ENCODE assay signal across 8 cellular contexts in the genomic region with DNA sequence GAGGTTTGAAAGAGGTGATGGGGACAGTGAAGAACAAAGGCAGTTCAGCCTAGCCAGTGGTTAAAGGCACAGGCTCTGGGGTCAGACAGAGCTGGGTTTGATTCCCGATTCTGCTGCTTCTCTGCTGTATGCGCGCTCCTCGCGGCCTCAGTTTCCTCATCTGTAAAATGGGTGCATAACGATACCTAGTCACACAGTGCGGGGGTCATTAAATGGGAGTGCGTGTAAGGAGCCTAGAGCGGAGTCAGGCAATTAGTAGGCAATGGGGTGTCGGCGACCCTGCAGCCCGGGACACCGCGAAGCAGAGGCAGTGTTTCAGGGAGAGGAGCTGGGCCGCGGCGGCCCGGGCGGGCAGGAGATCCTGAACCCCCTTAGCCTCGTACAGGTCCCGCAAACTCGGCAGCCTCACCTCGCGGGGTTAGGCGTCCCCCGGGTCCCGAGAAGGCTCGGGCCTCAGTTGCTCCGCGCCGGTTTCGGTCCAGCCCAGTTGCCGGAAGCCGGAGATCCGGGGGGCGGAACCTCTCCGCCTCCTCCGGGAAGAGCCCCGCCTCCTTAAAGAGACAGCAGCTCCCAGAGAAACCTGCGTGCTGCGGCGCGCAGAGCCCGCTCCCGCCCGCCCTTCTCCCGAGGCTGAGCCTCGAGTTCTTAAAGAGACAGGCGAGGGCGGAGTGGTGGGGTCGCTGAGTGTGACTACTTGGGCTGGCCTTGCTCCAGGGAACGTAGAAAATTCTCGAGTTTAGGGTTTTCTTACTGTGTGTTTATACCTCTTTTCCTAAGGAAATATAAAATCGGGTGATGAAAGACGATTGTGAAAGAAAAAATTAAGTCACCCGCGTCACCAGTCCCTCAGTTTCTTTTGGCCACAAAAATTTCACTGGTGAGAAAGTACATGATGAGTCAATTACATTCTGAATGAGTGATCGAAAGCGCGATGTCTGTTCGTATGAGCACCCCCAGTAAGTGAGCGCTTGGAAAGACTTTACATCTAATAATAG. TPM values are rescaled to one million over a fixed set of nuclear protein-coding genes. Genes with fewer than 3 reads are reported as not detected.
DNase-seq lines count a peak whose midpoint lies in the region; TF ChIP-seq lines count a peak whose summit lies in the region.

A gene (minus strand): TSS at position 494 of the 995 bp plus-strand sequence. CDS start 860 bp downstream, outside the sequence.

- H3K36me3 Mint-ChIP-seq in neural crest cell (ENCODE audit: low read depth) = no peaks in the 10 kb centered on the region

- no peaks in the 10 kb centered on the region for H3K9me3 ChIP-seq in SJCRH30 (replicated peaks)
- H3K9me3 ChIP-seq in stomach = no peaks in the 10 kb centered on the region

- peaks cover 3% of the 10 kb centered on the region for H3K27me3 ChIP-seq in H7 (ENCODE audit: control insufficient read depth, insufficient read depth, low read length)
- H3K27me3 ChIP-seq in SJCRH30 = no peaks in the 10 kb centered on the region; the same call in 1 of the 2 replicates
- no peaks in the 10 kb centered on the region for H3K27me3 ChIP-seq in stomach

- H3K4me3 Mint-ChIP-seq in neural crest cell = peak within 1 kb of the TSS; percentile 95

- peak; percentile 95 for DNase-seq in G401 (ENCODE audit: low spot score)
- DNase-seq in H7 = peak; percentile 95
- peak; percentile 91 for DNase-seq in M059J (ENCODE audit: low read depth)
- peak; percentile 89 to 90 for DNase-seq in SJCRH30
- DNase-seq in activated gamma-delta T cell treated with anti-CD3 and anti-CD28 coated beads, Interleukin-2, amount 50 U/mL, for 16 hours (ENCODE audit: low read depth) = peak; percentile 73
- DNase-seq in foreskin fibroblast = peak; percentile 94 to 98
- DNase-seq in neural crest cell (ENCODE audit: low read depth, low spot score) = peak; percentile 70
- peak; percentile 92 for DNase-seq in stomach

- H3K9me3 Mint-ChIP-seq in neural crest cell = no peaks in the 10 kb centered on the region

- H3K4me1 Mint-ChIP-seq in neural crest cell = peaks cover 23% of the 10 kb centered on the region

- 1 to 4% (median 3%) methylated on average over 26 to 62 of the region's 62 CpGs for WGBS in stomach, 5 donors

- no peak for TF ChIP-seq POLR2A in stomach (IDR thresholded peaks at IDR 0.05)

- peaks cover 4% of the 10 kb centered on the region; the same call in 1 of the 2 replicates for H3K4me1 ChIP-seq in SJCRH30
- peaks cover 10 to 36% (median 18%) of the 10 kb centered on the region in 4 donors for H3K4me1 ChIP-seq in stomach

- H3K27ac Mint-ChIP-seq in neural crest cell (ENCODE audit: unreplicated experiment) = peak within 1 kb of the TSS; percentile 91

- no peaks in the 10 kb centered on the region for H3K27me3 Mint-ChIP-seq in neural crest cell (ENCODE audit: low read depth)

- intact Hi-C loops in stomach (cut with DNase I; ENCODE audit: low total_unique reads) = loop anchor here (5.0 kb wide), 1 partner anchor 58 kb away; a partner anchor contains a TSS

- H3K36me3 ChIP-seq in H7 (replicated peaks; ENCODE audit: control insufficient read depth, insufficient read depth, low read length) (no peaks in the 10 kb centered on the region), SJCRH30 (no peaks in the 10 kb centered on the region), stomach (peaks cover 6 to 32% (median 32%) of the 10 kb centered on the region in 4 donors)

- H3K27ac ChIP-seq in SJCRH30 (no peak within 1 kb of the TSS; the same call in 1 of the 2 replicates), stomach (peak within 1 kb of the TSS; percentile 78 to 89 (median 87))

- peak within 1 kb of the TSS; percentile 99 for H3K4me3 ChIP-seq in H7 (ENCODE audit: insufficient read depth, low read depth, low read length)
- peak within 1 kb of the TSS; percentile 85 for H3K4me3 ChIP-seq in SJCRH30
- peak within 1 kb of the TSS; percentile 98 to 99 for H3K4me3 ChIP-seq in foreskin fibroblast (ENCODE audit: low read depth in 1 of 2, low read length in 2 of 2)
- H3K4me3 ChIP-seq in stomach = peak within 1 kb of the TSS; percentile 68 to 96 (median 84)

- TF ChIP-seq CTCF in foreskin fibroblast (IDR thresholded peaks at IDR 0.05; ENCODE audit: low read depth, low read length) (no peak), neural crest cell (conservative IDR thresholded peaks at IDR 0.05) (no peak), stomach (IDR thresholded peaks at IDR 0.05) (no peak)

- in situ Hi-C loops in G401 (cut with HindIII; ENCODE audit: low sequenced_read_pairs) = no loop called here

- peak; percentile 17 for TF ChIP-seq EP300 in stomach (IDR thresholded peaks at IDR 0.05)

RNA-seq across cellular contexts. Expression of the gene that starts here (rescaled TPM):
- 15.3 and 29.1 TPM in 2 replicates for total RNA-seq in G401 (2014; rRNA removed; shearing (Covaris generic))
- 26.9 and 29.3 TPM in 2 replicates for total RNA-seq in H7 (2014; rRNA removed; shearing (Covaris generic))
- total RNA-seq in M059J (2014; rRNA removed; shearing (Covaris generic)) = 32.5 and 38.1 TPM in 2 replicates
- total RNA-seq in SJCRH30 (2014; rRNA removed; shearing (Covaris generic)) = 16.7 and 17.0 TPM in 2 replicates
- total RNA-seq in neural crest cell (22.2 and 25.7 TPM in 2 replicates), stomach (10 to 100 TPM in 4 of 5 donors, 1 to 10 TPM in 1; 7.6 to 44.3 (median 14.1) TPM)
- polyA plus RNA-seq in stomach = 10 to 100 TPM; 23.3 to 29.9 (median 26.1) TPM
